ENCODE assay signal across 8 cellular contexts in genomic region chr9:33415152-33416038, GRCh38. TPM values are rescaled to one million over a fixed set of nuclear protein-coding genes. Genes with fewer than 3 reads are reported as not detected.
DNase-seq lines count a peak whose midpoint lies in the region; ATAC-seq, FAIRE-seq and TF ChIP-seq lines count a peak whose summit lies in the region.

No MANE protein-coding gene starts in this region.

- intact Hi-C loops in posterior vena cava (cut with DNase I) = loop anchor here in 1 of 2 donors (5.0 kb wide), 1 partner anchor 38 kb away; no protein-coding TSS in a partner anchor

- no peak for ATAC-seq in GM18498 (IDR thresholded peaks at IDR 0.05; ENCODE audit: unreplicated experiment)

- FAIRE-seq in urothelium cell line (lab: Jason Lieb, UNC) = no peak

- no peak overlapping the region for H3K4me3 ChIP-seq in GM12875 (ENCODE audit: low read depth, low read length)

- peak; percentile 89 for TF ChIP-seq CTCF in GM12875 (IDR thresholded peaks at IDR 0.05; ENCODE audit: borderline replicate concordance, insufficient read depth, low read depth, low read length)

- DNase-seq in HK-2 (ENCODE audit: unreplicated experiment) (peak; percentile 38), RPMI7951 (ENCODE audit: low read depth) (peak; percentile 30), globus pallidus (ENCODE audit: low spot score) (peak; percentile 28), posterior vena cava (ENCODE audit: low spot score) (peak; percentile 89), urothelium cell line (ENCODE audit: low spot score) (peak; percentile 58)
- DNase-seq in activated effector memory CD4-positive, alpha-beta T cell treated with anti-CD3 and anti-CD28 coated beads, Interleukin-2, amount 50 U/mL, for 16 hours = peak; percentile 95

RNA-seq across cellular contexts. Expression of gene AQP7, which starts 13.0 kb away (rescaled TPM):
- not detected in 2 replicates for total RNA-seq in RPMI7951 (2014; rRNA removed; shearing (Covaris generic))
- 1 to 10 TPM; 4.6 TPM for total RNA-seq in posterior vena cava

RNA-seq across cellular contexts. Expression of gene AQP3, which starts 32.0 kb away (rescaled TPM):
- total RNA-seq in RPMI7951 (2014; rRNA removed; shearing (Covaris generic)) = 1.4 and 1.6 TPM in 2 replicates
- total RNA-seq in posterior vena cava = 1 to 10 TPM; 5.5 to 8.4 TPM

RNA-seq across cellular contexts. Expression of gene NOL6, which starts 58.3 kb away (rescaled TPM):
- total RNA-seq in RPMI7951 (2014; rRNA removed; shearing (Covaris generic)) = 12.9 and 13.2 TPM in 2 replicates
- total RNA-seq in posterior vena cava = 10 to 100 TPM; 20.9 to 24.8 TPM

Comparison
In these comparisons a context has a peak if more than half of its experiments do, and no peak if none do; other contexts are left out.
1. DNase-seq: peak in every context shown above with its lines; median percentile 95 in activated effector memory CD4-positive, alpha-beta T cell treated with anti-CD3 and anti-CD28 coated beads, Interleukin-2, amount 50 U/mL, for 16 hours; 89 in posterior vena cava; 58 in urothelium cell line; 38 in HK-2; 30 in RPMI7951; 28 in globus pallidus.